8 cellular contexts compared by ENCODE assay signal in genomic region chr12:54419088-54419887, GRCh38. TPM values are rescaled to one million over a fixed set of nuclear protein-coding genes. Genes with fewer than 3 reads are reported as not detected.
DNase-seq lines count a peak whose midpoint lies in the region; ATAC-seq and TF ChIP-seq lines count a peak whose summit lies in the region.

Gene ITGA5, minus strand, starts transcription at chr12:54419266. Its CDS starts 68 bp downstream, at chr12:54419198.

- H3K9me3 ChIP-seq in SK-N-MC (ENCODE audit: low read depth, low read length): no peaks in the 10 kb centered on the region

- TF ChIP-seq CTCF in GM23338 (conservative IDR thresholded peaks at IDR 0.05; ENCODE audit: low read depth in 2 of 2) (no peak), astrocyte of the spinal cord (IDR thresholded peaks at IDR 0.05; ENCODE audit: low read depth, low read length) (no peak), GM10266 (IDR thresholded peaks at IDR 0.05; ENCODE audit: control insufficient read depth, insufficient read depth, low read depth, missing control alignments) (no peak)

- H3K36me3 ChIP-seq in GM23338 (ENCODE audit: insufficient read depth) (no peaks in the 10 kb centered on the region), SK-N-MC (ENCODE audit: insufficient read depth, low read length) (no peaks in the 10 kb centered on the region), rectal smooth muscle tissue (ENCODE audit: control insufficient read depth, insufficient read depth, low read length) (no peaks in the 10 kb centered on the region)

- H3K27ac ChIP-seq in GM23338 (ENCODE audit: low read depth) (no peak within 1 kb of the TSS), SK-N-MC (peak within 1 kb of the TSS; percentile 67), rectal smooth muscle tissue (ENCODE audit: low read depth, low read length) (peak within 1 kb of the TSS; percentile 98)

- H3K4me3 Mint-ChIP-seq in GM23338: peak within 1 kb of the TSS; percentile 89

- in situ Hi-C loops in astrocyte of the spinal cord (cut with HindIII; ENCODE audit: low sequenced_read_pairs): no loop called here

- no peaks in the 10 kb centered on the region for H3K9me3 Mint-ChIP-seq in GM23338

- H3K4me1 ChIP-seq in GM23338 (ENCODE audit: insufficient read depth) (peaks cover 32% of the 10 kb centered on the region), rectal smooth muscle tissue (ENCODE audit: control insufficient read depth, insufficient read depth, low read length) (peaks cover 27% of the 10 kb centered on the region)

- H3K9me2 ChIP-seq in GM23338 (ENCODE audit: insufficient read depth): no peaks in the 10 kb centered on the region

- H2AFZ ChIP-seq in GM23338: peak within 1 kb of the TSS; percentile 100

- H3K4me3 ChIP-seq in GM23338: peak within 1 kb of the TSS; percentile 96
- peak within 1 kb of the TSS; percentile 81 for H3K4me3 ChIP-seq in SK-N-MC
- peak within 1 kb of the TSS; percentile 94 for H3K4me3 ChIP-seq in astrocyte of the spinal cord (ENCODE audit: low read depth, low read length)
- peak within 1 kb of the TSS; percentile 87 for H3K4me3 ChIP-seq in rectal smooth muscle tissue (ENCODE audit: low read length)

- H3K27me3 ChIP-seq in GM23338 (ENCODE audit: insufficient read depth) (peaks cover 51% of the 10 kb centered on the region), rectal smooth muscle tissue (ENCODE audit: control insufficient read depth, insufficient read depth, low read length) (no peaks in the 10 kb centered on the region)

- H3K79me2 ChIP-seq in GM23338 (replicated peaks; ENCODE audit: insufficient read depth): peaks cover 11% of the 10 kb centered on the region

- peaks cover 58% of the 10 kb centered on the region for H3K27me3 Mint-ChIP-seq in GM23338 (ENCODE audit: insufficient read depth, low read depth, poor library complexity)

- 0 out of 2 replicates have a peak, but pooled peaks cover 4% of the 10 kb centered on the region for H4K20me1 ChIP-seq in GM23338 (replicated peaks; ENCODE audit: insufficient read depth)

- H3K27ac Mint-ChIP-seq in GM23338: no peak within 1 kb of the TSS

- peak within 1 kb of the TSS; percentile 98 for H3K4me2 ChIP-seq in GM23338

- H3F3A ChIP-seq in GM23338 (replicated peaks; ENCODE audit: low read depth): no peaks in the 10 kb centered on the region

- H3K36me3 Mint-ChIP-seq in GM23338 (ENCODE audit: low read depth): no peaks in the 10 kb centered on the region

- DNase-seq in GM23338 (ENCODE audit: low spot score): peak; percentile 73
- no peak for DNase-seq in SK-N-MC (ENCODE audit: low read depth, low spot score)
- peak; percentile 71 for DNase-seq in astrocyte of the spinal cord (ENCODE audit: low read depth, low spot score)
- DNase-seq in hepatic stellate cell (ENCODE audit: low spot score): peak; percentile 93
- no peak for DNase-seq in SHP77 (lab: John Stamatoyannopoulos, UW)
- DNase-seq in GM10266 (ENCODE audit: extremely low spot score): no peak

- peak; percentile 70 for ATAC-seq in GM23338
- no peak for ATAC-seq in GM21528 (IDR thresholded peaks at IDR 0.05; ENCODE audit: low FRiP score, unreplicated experiment)

- H3K4me1 Mint-ChIP-seq in GM23338: peaks cover 42% of the 10 kb centered on the region

- H3K9ac ChIP-seq in SK-N-MC (ENCODE audit: insufficient read length) (peak within 1 kb of the TSS; percentile 78), rectal smooth muscle tissue (ENCODE audit: low read length) (peak within 1 kb of the TSS; percentile 80)

TF ChIP-seq in GM23338, 12 proteins besides CTCF, POLR2A, EP300 and RAD21:
- TF ChIP-seq POLR2AphosphoS5 (IDR thresholded peaks at IDR 0.05; ENCODE audit: low read depth) (peak; percentile 47; the same call in 1 of the 2 replicates), CREB1 (CRISPR knock-in tag; IDR thresholded peaks at IDR 0.05; ENCODE audit: low read depth) (no peak)

RNA-seq across cellular contexts. Expression of gene ITGA5, which starts in this region (rescaled TPM):
- total RNA-seq in GM23338 (2014; rRNA removed; shearing (Covaris generic)): 23.7 and 24.2 TPM in 2 replicates
- polyA plus RNA-seq in GM23338 (2016; fragmentation: Nextera tagmentation; extraction: Ambion mirVana): 5.9 and 7.3 TPM in 2 replicates

Comparison
In these comparisons a context has a peak if more than half of its experiments do, and no peak if none do; other contexts are left out.
1. DNase-seq: peak in GM23338 (single experiment), astrocyte of the spinal cord (single experiment) and hepatic stellate cell (single experiment); none in SK-N-MC (single experiment), SHP77 (0 of 2) and GM10266 (single experiment).
2. Peak in every context shown above with its lines, with median percentiles within 50 percentile points of each other: H3K4me3 ChIP-seq.